In genomic region chr7:43703573-43703972, GRCh38 we compare ENCODE assay signal across 32 cellular contexts.
"Had no signal": no experiment of that assay in that cellular context is flagged by ENCODE, and none has a peak within 500 bp of the region (broad histone marks: within the 10 kb centered on the region; RNA-seq: fewer than 3 reads in every experiment).

No MANE protein-coding gene starts in this region.

- H3K27ac ChIP-seq: brain microvascular endothelial cell, coronary artery, dorsolateral prefrontal cortex, esophagus muscularis mucosa, foreskin keratinocyte, gastrocnemius medialis, WERI-Rb-1 had no signal

- H3K27me3 Mint-ChIP-seq: activated B cell treated with CpG ODN at 0.5 μM for 24 hours; activated CD8-positive, alpha-beta T cell treated with anti-CD3 and anti-CD28 coated beads for 36 hours; activated naive CD8-positive, alpha-beta T cell; activated T-helper 17 cell treated with anti-CD3 and anti-CD28 coated beads, Interleukin-2, amount 50 U/mL, for 72 hours; central memory CD8-positive, alpha-beta T cell; dendritic cell treated with granulocyte-macrophage colony-stimulating factor and Interleukin-4, amounts not matched to agents 40 ng/mL and 50 ng/mL, for 4 days; T-helper 17 cell had no signal

- H3K27me3 ChIP-seq: brain microvascular endothelial cell, dorsolateral prefrontal cortex, esophagus muscularis mucosa, foreskin keratinocyte, gastrocnemius medialis had no signal

- ATAC-seq: activated CD4-positive, CD25-positive, alpha-beta regulatory T cell treated with anti-CD3 and anti-CD28 coated beads, Interleukin-2, amount 50 U/mL, for 24 hours; activated CD8-positive, alpha-beta T cell treated with anti-CD3 and anti-CD28 coated beads for 36 hours; activated T-cell treated with anti-CD3 and anti-CD28 coated beads, Interleukin-2, amount 50 U/mL, for 4 hours; activated T-helper 17 cell treated with anti-CD3 and anti-CD28 coated beads, Interleukin-2, amount 50 U/mL, for 72 hours; foreskin keratinocyte; gastrocnemius medialis; T-helper 17 cell had no signal

- H3K4me3 ChIP-seq: coronary artery, dorsolateral prefrontal cortex, esophagus muscularis mucosa, gastrocnemius medialis had no signal

- DNase-seq: activated B cell treated with CpG ODN at 0.5 μM for 24 hours; activated CD4-positive, alpha-beta T cell treated with anti-CD3 and anti-CD28 coated beads for 48 hours; activated CD4-positive, alpha-beta T cell treated with anti-CD3 and anti-CD28 coated beads, Interleukin-2, amount 50 U/mL, for 1 hour; activated CD4-positive, alpha-beta T cell treated with anti-CD3 and anti-CD28 coated beads, Interleukin-2, amount 50 U/mL, for 48 hours; activated CD8-positive, alpha-beta memory T cell treated with anti-CD3 and anti-CD28 coated beads for 24 hours; activated CD8-positive, alpha-beta T cell treated with anti-CD3 and anti-CD28 coated beads for 36 hours; activated effector memory CD4-positive, alpha-beta T cell treated with Interleukin-2 at 50 U/mL for 16 hours; activated gamma-delta T cell treated with Interleukin-2 at 50 U/mL for 16 hours; activated naive CD4-positive, alpha-beta T cell treated with anti-CD3 and anti-CD28 coated beads, Interleukin-2, amount 50 U/mL, for 16 hours; activated naive CD4-positive, alpha-beta T cell treated with Interleukin-2 at 50 U/mL for 16 hours; activated T-cell treated with anti-CD3 and anti-CD28 coated beads, Interleukin-2, amount 50 U/mL, for 4 hours; amniotic stem cell; anterior cingulate cortex; brain microvascular endothelial cell; dorsolateral prefrontal cortex; effector memory CD4-positive, alpha-beta T cell; erythroblast; foreskin keratinocyte; gastrocnemius medialis; T-helper 1 cell; T-helper 17 cell; T1000; WERI-Rb-1 had no signal

- H3K36me3 ChIP-seq: brain microvascular endothelial cell, gastrocnemius medialis had no signal

- H3K4me3 Mint-ChIP-seq: activated B cell treated with CpG ODN at 0.5 μM for 24 hours; activated CD8-positive, alpha-beta T cell treated with anti-CD3 and anti-CD28 coated beads for 36 hours; activated naive CD8-positive, alpha-beta T cell; activated T-cell treated with anti-CD3 and anti-CD28 coated beads, Interleukin-2, amount 50 U/mL, for 4 hours; activated T-helper 17 cell treated with anti-CD3 and anti-CD28 coated beads, Interleukin-2, amount 50 U/mL, for 72 hours; central memory CD8-positive, alpha-beta T cell; dendritic cell treated with granulocyte-macrophage colony-stimulating factor and Interleukin-4, amounts not matched to agents 40 ng/mL and 50 ng/mL, for 4 days; T-helper 17 cell; T-helper 2 cell treated with Interferon-gamma antibody and Interleukin-4, amounts not matched to agents 5 μg/mL and 100 μg/mL, for 36 hours had no signal

- H3K9me3 ChIP-seq: esophagus muscularis mucosa, gastrocnemius medialis had no signal

- H3K27ac Mint-ChIP-seq: activated B cell treated with CpG ODN at 0.5 μM for 24 hours; activated naive CD8-positive, alpha-beta T cell; activated T-helper 17 cell treated with anti-CD3 and anti-CD28 coated beads, Interleukin-2, amount 50 U/mL, for 72 hours; dendritic cell treated with granulocyte-macrophage colony-stimulating factor and Interleukin-4, amounts not matched to agents 40 ng/mL and 50 ng/mL, for 4 days; T-helper 17 cell; T-helper 2 cell treated with Interferon-gamma antibody and Interleukin-4, amounts not matched to agents 5 μg/mL and 100 μg/mL, for 36 hours had no signal

- H3K9me3 Mint-ChIP-seq: activated CD8-positive, alpha-beta T cell treated with anti-CD3 and anti-CD28 coated beads for 36 hours; activated T-cell treated with anti-CD3 and anti-CD28 coated beads, Interleukin-2, amount 50 U/mL, for 4 hours; activated T-helper 17 cell treated with anti-CD3 and anti-CD28 coated beads, Interleukin-2, amount 50 U/mL, for 72 hours; central memory CD8-positive, alpha-beta T cell had no signal

- FAIRE-seq: bronchial epithelial cell had no signal
